ENCODE assay signal across 9 cellular contexts in the genomic region with DNA sequence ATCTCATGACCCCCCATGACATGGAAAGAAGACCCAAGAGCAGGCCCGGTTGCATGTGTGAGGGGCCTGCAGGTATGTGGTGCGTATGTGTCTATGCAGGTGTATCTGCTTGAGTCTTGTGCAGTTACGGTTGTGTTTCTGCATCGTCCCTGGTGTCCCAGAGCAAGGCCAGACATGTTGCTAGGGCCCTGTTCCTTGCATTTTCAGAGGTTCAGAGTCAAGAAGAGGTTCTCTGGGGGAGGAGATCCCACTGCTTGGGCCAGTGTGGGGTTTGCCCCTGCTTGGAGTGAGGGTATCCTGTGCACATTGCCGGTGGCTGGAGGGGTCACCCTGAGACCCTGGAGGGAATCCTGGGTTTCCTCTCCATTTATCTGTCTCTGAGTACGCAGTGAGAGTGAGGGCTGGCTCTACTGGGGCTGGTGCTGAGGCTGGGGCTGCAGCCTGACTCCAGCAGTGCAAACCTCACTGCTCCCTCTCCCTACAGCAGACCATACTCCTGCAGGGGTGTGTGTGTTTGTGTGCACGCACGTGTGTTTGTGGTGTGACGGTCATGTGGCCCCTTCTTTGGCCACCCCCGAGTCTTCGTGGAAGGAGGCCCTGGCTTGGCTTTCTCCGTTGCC. TPM values are rescaled to one million over a fixed set of nuclear protein-coding genes. Genes with fewer than 3 reads are reported as not detected.
DNase-seq lines count a peak whose midpoint lies in the region; ATAC-seq and TF ChIP-seq lines count a peak whose summit lies in the region.
"Had no signal": no experiment of that assay in that cellular context is flagged by ENCODE, and none has a peak within 500 bp of the region (broad histone marks: within the 10 kb centered on the region; RNA-seq: fewer than 3 reads in every experiment).

No MANE protein-coding gene starts in this region.

- H3K27ac ChIP-seq in CD4-positive, CD25-positive, alpha-beta regulatory T cell (ENCODE audit: insufficient read depth, low read length, poor library complexity, severe bottlenecking) = peak overlapping the region; percentile 54
- H3K27ac ChIP-seq in PC-3 (ENCODE audit: low read length) (no peak overlapping the region), osteoblast (ENCODE audit: low read depth, low read length) (no peak overlapping the region)

- no peaks in the 10 kb centered on the region for H3F3A ChIP-seq in PC-3 (ENCODE audit: low read length, unreplicated experiment)

- H3K4me1 Mint-ChIP-seq in CD4-positive, CD25-positive, alpha-beta regulatory T cell = peaks cover 0 to 74% (median 36%) of the 10 kb centered on the region in 4 donors
- peaks cover 60% of the 10 kb centered on the region for H3K4me1 Mint-ChIP-seq in endothelial cell (ENCODE audit: unreplicated experiment)

- intact Hi-C loops in PC-3 (cut with micrococcal nuclease) = loop anchor here (10.0 kb wide), 1 partner anchor 54 kb away; no protein-coding TSS in a partner anchor

- H2AFZ ChIP-seq in PC-3 (ENCODE audit: low read length) (no peak overlapping the region), osteoblast (ENCODE audit: low read length) (no peak overlapping the region)

- no peaks in the 10 kb centered on the region for H3K27me3 Mint-ChIP-seq in CD4-positive, CD25-positive, alpha-beta regulatory T cell
- peaks cover 26% of the 10 kb centered on the region for H3K27me3 Mint-ChIP-seq in endothelial cell (ENCODE audit: unreplicated experiment)

- CTCF ChIA-PET in PC-3 (lab: Charles Lee) = no interaction called here

- H3K4me2 ChIP-seq in PC-3 (ENCODE audit: low read length) (peak overlapping the region; percentile 95; the same call in 1 of the 2 replicates), osteoblast (ENCODE audit: insufficient read depth, low read length) (peak overlapping the region; percentile 85)

- no peak overlapping the region for H3K9ac ChIP-seq in PC-3 (ENCODE audit: low read length)

- no TSS peak for BruUV-seq in PC-3 (replicated peaks; lab: Mats Ljungman, UMichigan)

- no peak for DNase-seq in CD4-positive, CD25-positive, alpha-beta regulatory T cell
- no peak for DNase-seq in PC-3
- no peak for DNase-seq in endothelial cell (ENCODE audit: low spot score)
- peak; percentile 78 for DNase-seq in osteoblast (ENCODE audit: insufficient read length, low spot score, missing footprints)
- DNase-seq in stimulated activated CD4-positive, alpha-beta T cell treated with anti-CD3 and anti-CD28 coated beads, Interleukin-2, amount 100 ng/mL, for 24 hours = no peak
- no peak for DNase-seq in NCI-H2196 treated with DMSO at 0.1 percent for 48 hours (lab: John Stamatoyannopoulos, UW; ENCODE audit: unreplicated experiment)
- no peak for DNase-seq in 8988T
- DNase-seq: NCI-H774 had no signal

- peaks cover 15% of the 10 kb centered on the region for H3K36me3 ChIP-seq in CD4-positive, CD25-positive, alpha-beta regulatory T cell (ENCODE audit: control insufficient read depth, insufficient read depth, low read length)
- H3K36me3 ChIP-seq in PC-3 (ENCODE audit: low read depth, low read length) = no peaks in the 10 kb centered on the region; the same call in 1 of the 2 replicates
- peaks cover 32% of the 10 kb centered on the region for H3K36me3 ChIP-seq in osteoblast (ENCODE audit: insufficient read depth, low read length)

- H4K20me1 ChIP-seq in PC-3 (ENCODE audit: low read length) (peaks cover 24% of the 10 kb centered on the region; the same call in 1 of the 2 replicates), osteoblast (ENCODE audit: insufficient read depth, low read length) (peaks cover 83% of the 10 kb centered on the region)

- TF ChIP-seq CTCF in PC-3 (conservative IDR thresholded peaks at IDR 0.05; ENCODE audit: low read depth, low read length) = no peak
- TF ChIP-seq CTCF in endothelial cell (IDR thresholded peaks at IDR 0.05; ENCODE audit: unreplicated experiment) = no peak
- TF ChIP-seq CTCF in osteoblast (IDR thresholded peaks at IDR 0.05; ENCODE audit: extremely low read depth, low read depth, low read length) = no peak

- H3K27me3 ChIP-seq in CD4-positive, CD25-positive, alpha-beta regulatory T cell (ENCODE audit: control insufficient read depth, insufficient read depth, low read length) = no peaks in the 10 kb centered on the region
- H3K27me3 ChIP-seq in PC-3 (ENCODE audit: low read length) (no peaks in the 10 kb centered on the region), osteoblast (ENCODE audit: insufficient read depth, low read length) (no peaks in the 10 kb centered on the region)

- peak overlapping the region; percentile 92 to 98 (median 96) for H3K27ac Mint-ChIP-seq in CD4-positive, CD25-positive, alpha-beta regulatory T cell
- H3K27ac Mint-ChIP-seq in endothelial cell (ENCODE audit: unreplicated experiment) = no peak overlapping the region

- no peak for ATAC-seq in CD4-positive, CD25-positive, alpha-beta regulatory T cell (ENCODE audit: low read depth in 2 of 2)
- no peak for ATAC-seq in PC-3
- ATAC-seq in HG03442 (IDR thresholded peaks at IDR 0.05; ENCODE audit: unreplicated experiment) = no peak

- H3K9me2 ChIP-seq in PC-3 (replicated peaks; ENCODE audit: low read length) = no peaks in the 10 kb centered on the region

- POLR2A ChIA-PET in PC-3 (lab: Charles Lee; ENCODE audit: unreplicated experiment) = no interaction called here

- no peaks in the 10 kb centered on the region for H3K9me3 ChIP-seq in CD4-positive, CD25-positive, alpha-beta regulatory T cell (ENCODE audit: control insufficient read depth in 2 of 2, low read length in 2 of 2)
- H3K9me3 ChIP-seq in PC-3 (ENCODE audit: low read length) (no peaks in the 10 kb centered on the region), osteoblast (ENCODE audit: low read depth, low read length) (no peaks in the 10 kb centered on the region)

- H3K4me1 ChIP-seq in CD4-positive, CD25-positive, alpha-beta regulatory T cell (ENCODE audit: control insufficient read depth, insufficient read depth, low read length, poor library complexity, severe bottlenecking) = peaks cover 88% of the 10 kb centered on the region
- H3K4me1 ChIP-seq in PC-3 (ENCODE audit: insufficient read depth, low read length) (peaks cover 7% of the 10 kb centered on the region), osteoblast (ENCODE audit: insufficient read depth, low read length) (peaks cover 37% of the 10 kb centered on the region)

- H3K4me3 Mint-ChIP-seq in CD4-positive, CD25-positive, alpha-beta regulatory T cell = peak overlapping the region; percentile 82 to 98 (median 92)
- H3K4me3 Mint-ChIP-seq in endothelial cell (ENCODE audit: unreplicated experiment) = peak overlapping the region; percentile 100

- H3K36me3 Mint-ChIP-seq in CD4-positive, CD25-positive, alpha-beta regulatory T cell = peaks cover 13% of the 10 kb centered on the region
- H3K36me3 Mint-ChIP-seq in endothelial cell (ENCODE audit: low read depth, unreplicated experiment) = peaks cover 53% of the 10 kb centered on the region

- H3K9me3 Mint-ChIP-seq in CD4-positive, CD25-positive, alpha-beta regulatory T cell = no peaks in the 10 kb centered on the region
- no peaks in the 10 kb centered on the region for H3K9me3 Mint-ChIP-seq in endothelial cell (ENCODE audit: unreplicated experiment)

- H3K79me2 ChIP-seq in PC-3 (ENCODE audit: low read length) (peaks cover 87% of the 10 kb centered on the region), osteoblast (ENCODE audit: insufficient read depth, low read length) (peaks cover 93% of the 10 kb centered on the region)

- peak overlapping the region; percentile 41 for H3K4me3 ChIP-seq in CD4-positive, CD25-positive, alpha-beta regulatory T cell (ENCODE audit: low read depth, low read length)
- no peak overlapping the region for H3K4me3 ChIP-seq in PC-3 (ENCODE audit: low read length)
- H3K4me3 ChIP-seq in osteoblast (ENCODE audit: insufficient read depth, low read length) = peak overlapping the region; percentile 88

RNA-seq across cellular contexts. Expression of a gene that starts 4.1 kb away (rescaled TPM):
- total RNA-seq in CD4-positive, CD25-positive, alpha-beta regulatory T cell = 73.4 TPM
- 10 to 100 TPM; 30.2 to 38.3 (median 36.4) TPM for polyA plus RNA-seq in CD4-positive, CD25-positive, alpha-beta regulatory T cell
- 61.4 and 103 TPM in 2 replicates for total RNA-seq in PC-3 (2014; rRNA removed)
- total RNA-seq in endothelial cell (ENCODE audit: unreplicated experiment) = 219 TPM
- total RNA-seq in osteoblast = 107 and 126 TPM in 2 replicates
